Comparison of ENCODE assay signal across 8 cellular contexts in the genomic region with DNA sequence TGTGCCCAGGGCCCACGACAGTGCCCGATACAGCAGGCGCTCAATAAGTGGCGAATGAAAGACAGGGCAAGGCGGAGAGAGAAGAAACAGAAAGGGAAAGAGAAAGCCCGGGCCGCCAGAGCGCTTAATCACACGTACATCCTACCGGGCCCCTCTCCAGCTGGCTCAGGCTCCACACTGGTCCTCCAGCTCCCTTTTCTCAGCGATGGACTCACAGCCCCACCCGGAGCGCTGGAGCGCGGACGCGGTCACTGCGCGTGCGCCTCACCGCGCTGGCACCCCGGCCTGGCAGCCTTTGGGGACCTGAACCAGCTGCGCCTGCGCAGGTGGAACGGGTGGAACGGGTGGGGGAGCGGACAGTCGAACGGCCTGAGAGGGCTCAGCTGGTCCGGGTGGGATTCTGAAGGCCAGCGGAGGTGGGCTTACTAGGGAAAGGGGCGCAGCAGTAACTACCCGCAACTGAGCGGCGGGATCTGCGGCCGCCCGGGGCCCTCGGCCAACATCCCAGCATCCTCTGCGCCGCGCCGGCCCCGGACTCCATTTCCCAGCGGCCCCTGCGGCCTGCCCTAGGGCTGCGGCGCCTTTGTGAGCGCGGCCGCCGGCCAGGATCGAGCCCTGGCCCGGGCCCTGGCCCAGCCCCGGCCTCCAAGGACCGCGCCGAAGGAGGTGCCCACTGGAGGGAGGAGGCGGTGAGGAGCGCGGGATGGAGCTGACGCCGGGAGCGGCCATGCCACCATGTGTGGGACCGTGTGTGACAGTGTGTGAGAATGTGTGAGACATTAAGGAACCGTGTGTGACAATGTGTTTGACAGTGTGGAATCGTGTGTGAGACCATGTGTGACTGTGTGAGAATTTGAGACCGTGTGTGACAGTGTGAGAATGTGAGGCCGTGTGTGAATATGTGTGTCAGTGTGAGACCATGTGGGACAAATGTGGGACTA. TPM values are rescaled to one million over a fixed set of nuclear protein-coding genes. Genes with fewer than 3 reads are reported as not detected.
DNase-seq lines count a peak whose midpoint lies in the region; ATAC-seq and TF ChIP-seq lines count a peak whose summit lies in the region.

A gene (plus strand): TSS at position 569 of the 941 bp plus-strand sequence. CDS start 2,783 bp downstream, outside the sequence.

- peaks cover 10 to 52% (median 44%) of the 10 kb centered on the region in 4 donors for H3K9me3 ChIP-seq in liver (ENCODE audit: control insufficient read depth in 4 of 4, low read length in 3 of 4)

- TF ChIP-seq CTCF in AG10803 (conservative IDR thresholded peaks at IDR 0.05; ENCODE audit: low read length) = no peak
- peak; percentile 2 for TF ChIP-seq CTCF in liver (IDR thresholded peaks at IDR 0.05; ENCODE audit: low read depth, low read length, missing input control)

- H3K4me1 ChIP-seq in liver (ENCODE audit: control insufficient read depth in 4 of 4, insufficient read depth in 4 of 4, low read length in 3 of 4) = peaks cover 0 to 16% (median 8%) of the 10 kb centered on the region in 4 donors

- H3K4me3 ChIP-seq in AG10803 (ENCODE audit: low read length) (peak within 1 kb of the TSS; percentile 95), liver (ENCODE audit: low read depth in 1 of 3, low read length in 3 of 3) (peak within 1 kb of the TSS; percentile 60 to 94 (median 91))

- DNase-seq in AG10803 (ENCODE audit: low read depth) (peak; percentile 97), NCI-H524 treated with DMSO at 0.1 percent for 48 hours (lab: John Stamatoyannopoulos, UW) (peak; percentile 44), dermis microvascular lymphatic vessel endothelial cell (ENCODE audit: low read depth in 2 of 2) (peak; percentile 95 to 98)
- peak; percentile 87 to 90 for DNase-seq in activated CD4-positive, alpha-beta T cell treated with anti-CD3 and anti-CD28 coated beads, Interleukin-2, amount 50 U/mL, for 48 hours
- peak; percentile 83 to 85 for DNase-seq in stimulated activated CD4-positive, alpha-beta T cell treated with anti-CD3 and anti-CD28 coated beads, Interleukin-2, amount 100 ng/mL, for 48 hours

- under 1% methylated on average over 70 of the region's 70 CpGs for WGBS in liver

- peak within 1 kb of the TSS; percentile 97 for H3K27ac ChIP-seq in liver (ENCODE audit: low read depth in 1 of 2, low read length in 2 of 2)

- peak within 1 kb of the TSS; percentile 57 to 83 for H3K9ac ChIP-seq in liver (ENCODE audit: low read depth in 1 of 2, low read length in 2 of 2)

- H3K36me3 ChIP-seq in liver (ENCODE audit: control insufficient read depth in 4 of 4, insufficient read depth in 3 of 4, low read depth in 1 of 4, low read length in 3 of 4) = peaks cover 8 to 33% (median 27%) of the 10 kb centered on the region in 4 donors

- TF ChIP-seq RAD21 in liver (IDR thresholded peaks at IDR 0.05) = no peak

- H3K27me3 ChIP-seq in liver (ENCODE audit: control insufficient read depth in 4 of 4, insufficient read depth in 4 of 4, low read length in 3 of 4) = no peaks in the 10 kb centered on the region

- peak; percentile 73 for ATAC-seq in GM19035 (IDR thresholded peaks at IDR 0.05; ENCODE audit: unreplicated experiment)
- ATAC-seq in HG03354 (IDR thresholded peaks at IDR 0.05; ENCODE audit: poor library complexity, severe bottlenecking, unreplicated experiment) = peak; percentile 85

TF ChIP-seq in liver, 16 proteins besides CTCF, POLR2A, EP300 and RAD21:
- no peak for TF ChIP-seq HNF4G (IDR thresholded peaks at IDR 0.05)
- peak; percentile 70 for TF ChIP-seq YY1 (IDR thresholded peaks at IDR 0.05)
- peak; percentile 25 for TF ChIP-seq SP1 (IDR thresholded peaks at IDR 0.05)
- peak in 1 of 2 donors; percentile 17 for TF ChIP-seq EGR1 (IDR thresholded peaks at IDR 0.05; ENCODE audit: low read depth in 2 of 2)
- TF ChIP-seq FOXA2 (IDR thresholded peaks at IDR 0.05) = no peak
- TF ChIP-seq, protein P1, sequence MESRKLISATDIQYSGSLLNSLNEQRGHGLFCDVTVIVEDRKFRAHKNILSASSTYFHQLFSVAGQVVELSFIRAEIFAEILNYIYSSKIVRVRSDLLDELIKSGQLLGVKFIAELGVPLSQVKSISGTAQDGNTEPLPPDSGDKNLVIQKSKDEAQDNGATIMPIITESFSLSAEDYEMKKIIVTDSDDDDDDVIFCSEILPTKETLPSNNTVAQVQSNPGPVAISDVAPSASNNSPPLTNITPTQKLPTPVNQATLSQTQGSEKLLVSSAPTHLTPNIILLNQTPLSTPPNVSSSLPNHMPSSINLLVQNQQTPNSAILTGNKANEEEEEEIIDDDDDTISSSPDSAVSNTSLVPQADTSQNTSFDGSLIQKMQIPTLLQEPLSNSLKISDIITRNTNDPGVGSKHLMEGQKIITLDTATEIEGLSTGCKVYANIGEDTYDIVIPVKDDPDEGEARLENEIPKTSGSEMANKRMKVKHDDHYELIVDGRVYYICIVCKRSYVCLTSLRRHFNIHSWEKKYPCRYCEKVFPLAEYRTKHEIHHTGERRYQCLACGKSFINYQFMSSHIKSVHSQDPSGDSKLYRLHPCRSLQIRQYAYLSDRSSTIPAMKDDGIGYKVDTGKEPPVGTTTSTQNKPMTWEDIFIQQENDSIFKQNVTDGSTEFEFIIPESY (IDR thresholded peaks at IDR 0.05) = peak; percentile 81
- TF ChIP-seq, protein P2, sequence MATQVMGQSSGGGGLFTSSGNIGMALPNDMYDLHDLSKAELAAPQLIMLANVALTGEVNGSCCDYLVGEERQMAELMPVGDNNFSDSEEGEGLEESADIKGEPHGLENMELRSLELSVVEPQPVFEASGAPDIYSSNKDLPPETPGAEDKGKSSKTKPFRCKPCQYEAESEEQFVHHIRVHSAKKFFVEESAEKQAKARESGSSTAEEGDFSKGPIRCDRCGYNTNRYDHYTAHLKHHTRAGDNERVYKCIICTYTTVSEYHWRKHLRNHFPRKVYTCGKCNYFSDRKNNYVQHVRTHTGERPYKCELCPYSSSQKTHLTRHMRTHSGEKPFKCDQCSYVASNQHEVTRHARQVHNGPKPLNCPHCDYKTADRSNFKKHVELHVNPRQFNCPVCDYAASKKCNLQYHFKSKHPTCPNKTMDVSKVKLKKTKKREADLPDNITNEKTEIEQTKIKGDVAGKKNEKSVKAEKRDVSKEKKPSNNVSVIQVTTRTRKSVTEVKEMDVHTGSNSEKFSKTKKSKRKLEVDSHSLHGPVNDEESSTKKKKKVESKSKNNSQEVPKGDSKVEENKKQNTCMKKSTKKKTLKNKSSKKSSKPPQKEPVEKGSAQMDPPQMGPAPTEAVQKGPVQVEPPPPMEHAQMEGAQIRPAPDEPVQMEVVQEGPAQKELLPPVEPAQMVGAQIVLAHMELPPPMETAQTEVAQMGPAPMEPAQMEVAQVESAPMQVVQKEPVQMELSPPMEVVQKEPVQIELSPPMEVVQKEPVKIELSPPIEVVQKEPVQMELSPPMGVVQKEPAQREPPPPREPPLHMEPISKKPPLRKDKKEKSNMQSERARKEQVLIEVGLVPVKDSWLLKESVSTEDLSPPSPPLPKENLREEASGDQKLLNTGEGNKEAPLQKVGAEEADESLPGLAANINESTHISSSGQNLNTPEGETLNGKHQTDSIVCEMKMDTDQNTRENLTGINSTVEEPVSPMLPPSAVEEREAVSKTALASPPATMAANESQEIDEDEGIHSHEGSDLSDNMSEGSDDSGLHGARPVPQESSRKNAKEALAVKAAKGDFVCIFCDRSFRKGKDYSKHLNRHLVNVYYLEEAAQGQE (IDR thresholded peaks at IDR 0.05) = peak; percentile 58
- TF ChIP-seq FOXA1 (IDR thresholded peaks at IDR 0.05) = peak; percentile 9
- peak in 1 of 2 donors; percentile 79 for TF ChIP-seq GABPA (IDR thresholded peaks at IDR 0.05 in 1 of 2, conservative IDR thresholded peaks at IDR 0.05 in 1 of 2)
- peak in 1 of 2 donors; percentile 44 for TF ChIP-seq RXRA (IDR thresholded peaks at IDR 0.05)
- TF ChIP-seq, protein P3, sequence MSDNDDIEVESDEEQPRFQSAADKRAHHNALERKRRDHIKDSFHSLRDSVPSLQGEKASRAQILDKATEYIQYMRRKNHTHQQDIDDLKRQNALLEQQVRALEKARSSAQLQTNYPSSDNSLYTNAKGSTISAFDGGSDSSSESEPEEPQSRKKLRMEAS (IDR thresholded peaks at IDR 0.05) = peak; percentile 54
- TF ChIP-seq TAF1 (conservative IDR thresholded peaks at IDR 0.05) = no peak
- TF ChIP-seq JUND (IDR thresholded peaks at IDR 0.05) = peak in 1 of 2 donors; percentile 38
- TF ChIP-seq HNF4A (conservative IDR thresholded peaks at IDR 0.05) = peak in 1 of 2 donors; percentile 32

RNA-seq across cellular contexts. Expression of the gene that starts here (rescaled TPM):
- total RNA-seq in dermis microvascular lymphatic vessel endothelial cell (1.9 and 2.8 TPM in 2 replicates), liver (1 to 10 TPM; 2.3 to 2.5 TPM)
- 1 to 10 TPM in 1 of 2 donors, under 1 TPM in 1; 0.75 to 1.5 TPM for polyA plus RNA-seq in liver

Comparison
In these comparisons a context has a peak if more than half of its experiments do, and no peak if none do; other contexts are left out.
1. Peak in every context shown above with its lines: DNase-seq, ATAC-seq, H3K4me3 ChIP-seq and H3K27ac ChIP-seq.
2. DNase-seq: peak in every context shown above with its lines; median percentile 97 in AG10803; 96 in dermis microvascular lymphatic vessel endothelial cell; 88 in activated CD4-positive, alpha-beta T cell treated with anti-CD3 and anti-CD28 coated beads, Interleukin-2, amount 50 U/mL, for 48 hours; 84 in stimulated activated CD4-positive, alpha-beta T cell treated with anti-CD3 and anti-CD28 coated beads, Interleukin-2, amount 100 ng/mL, for 48 hours; 44 in NCI-H524 treated with DMSO at 0.1 percent for 48 hours.